In genomic region chr3:66998899-66999235, GRCh38 we compare ENCODE assay signal across 8 cellular contexts. TPM values are rescaled to one million over a fixed set of nuclear protein-coding genes. Genes with fewer than 3 reads are reported as not detected.
DNase-seq lines count a peak whose midpoint lies in the region; ATAC-seq and TF ChIP-seq lines count a peak whose summit lies in the region.

No MANE protein-coding gene starts in this region.

- H3K36me3 ChIP-seq in DND-41 (ENCODE audit: insufficient read depth, low read length) (peaks cover 11% of the 10 kb centered on the region), PC-3 (ENCODE audit: low read depth, low read length) (no peaks in the 10 kb centered on the region), trophoblast cell (ENCODE audit: control insufficient read depth in 1 of 2, insufficient read depth in 2 of 2, low read length in 2 of 2) (no peaks in the 10 kb centered on the region)

- no peak for ATAC-seq in DND-41 (ENCODE audit: insufficient read depth, low read depth)
- no peak for ATAC-seq in PC-3
- ATAC-seq in HG02973 (IDR thresholded peaks at IDR 0.05; ENCODE audit: unreplicated experiment) = no peak

- H3K27me3 ChIP-seq in DND-41 (ENCODE audit: insufficient read depth, low read length, poor library complexity) = no peaks in the 10 kb centered on the region
- no peaks in the 10 kb centered on the region for H3K27me3 ChIP-seq in PC-3 (ENCODE audit: low read length)
- no peaks in the 10 kb centered on the region for H3K27me3 ChIP-seq in trophoblast cell (ENCODE audit: insufficient read depth, low read length)

- no peak overlapping the region for H4K91ac ChIP-seq in trophoblast cell (ENCODE audit: low read depth, low read length)

- H3K9ac ChIP-seq in DND-41 (ENCODE audit: low read depth, low read length) (peak overlapping the region; percentile 45), PC-3 (ENCODE audit: low read length) (peak overlapping the region; percentile 43), trophoblast cell (ENCODE audit: low read length) (peak overlapping the region; percentile 1)

- DNase-seq in DND-41 = no peak
- DNase-seq in PC-3 = no peak
- no peak for DNase-seq in epithelial cell of esophagus (ENCODE audit: low read depth)
- DNase-seq in trophoblast cell = peak in 1 of 2 donors; percentile 43
- DNase-seq in CD1c-positive myeloid dendritic cell (ENCODE audit: extremely low spot score) = no peak
- DNase-seq in NCI-H187 treated with DMSO at 0.1 percent for 48 hours (lab: John Stamatoyannopoulos, UW) = no peak
- DNase-seq in central memory CD4-positive, alpha-beta T cell = no peak

- POLR2A ChIA-PET in PC-3 (lab: Charles Lee; ENCODE audit: unreplicated experiment) = no interaction called here

- H3F3A ChIP-seq in PC-3 (ENCODE audit: low read length, unreplicated experiment) = no peaks in the 10 kb centered on the region

- H3K18ac ChIP-seq in trophoblast cell (ENCODE audit: low read length) = no peak overlapping the region

- H4K8ac ChIP-seq in trophoblast cell (ENCODE audit: low read depth, low read length) = peak overlapping the region; percentile 61

- H2BK120ac ChIP-seq in trophoblast cell (ENCODE audit: insufficient read depth, low read length, poor library complexity) = no peak overlapping the region

- no peak overlapping the region for H2BK12ac ChIP-seq in trophoblast cell (ENCODE audit: low read length)

- no peaks in the 10 kb centered on the region for H4K20me1 ChIP-seq in DND-41 (ENCODE audit: insufficient read depth, low read length)
- no peaks in the 10 kb centered on the region for H4K20me1 ChIP-seq in PC-3 (ENCODE audit: low read length)

- H3K4me1 ChIP-seq in DND-41 (ENCODE audit: insufficient read depth, low read length) = peaks cover 25% of the 10 kb centered on the region
- peaks cover 3% of the 10 kb centered on the region; the same call in 1 of the 2 replicates for H3K4me1 ChIP-seq in PC-3 (ENCODE audit: insufficient read depth, low read length)
- H3K4me1 ChIP-seq in trophoblast cell (ENCODE audit: control insufficient read depth in 1 of 2, insufficient read depth in 2 of 2, low read length in 2 of 2) = peaks cover 2 to 5% of the 10 kb centered on the region in 2 experiments

- TF ChIP-seq CTCF in DND-41 (IDR thresholded peaks at IDR 0.05; ENCODE audit: borderline replicate concordance, extremely low read depth, low read length, poor library complexity, severe bottlenecking) (no peak), PC-3 (conservative IDR thresholded peaks at IDR 0.05; ENCODE audit: low read depth, low read length) (no peak), epithelial cell of esophagus (IDR thresholded peaks at IDR 0.05; ENCODE audit: insufficient read depth, low read depth, low read length, missing control alignments) (no peak)

- H2AFZ ChIP-seq in DND-41 (ENCODE audit: low read depth, low read length) (peak overlapping the region; percentile 66), PC-3 (ENCODE audit: low read length) (peak overlapping the region; percentile 83), trophoblast cell (ENCODE audit: insufficient read depth, low read length, poor library complexity) (peak overlapping the region; percentile 65)

- H3K4me3 ChIP-seq in DND-41 (ENCODE audit: low read depth in 1 of 2, low read length in 2 of 2) = peak overlapping the region; percentile 39 to 65; a peak in 3 of 4 replicates
- peak overlapping the region; percentile 81 for H3K4me3 ChIP-seq in PC-3 (ENCODE audit: low read length)
- H3K4me3 ChIP-seq in epithelial cell of esophagus (ENCODE audit: low read length) = peak overlapping the region; percentile 76
- peak overlapping the region; percentile 100 for H3K4me3 ChIP-seq in trophoblast cell (ENCODE audit: low read depth, low read length)

- no peak overlapping the region for H4K12ac ChIP-seq in trophoblast cell (ENCODE audit: low read depth, low read length)

- no CpG with 5 or more reads among the region's 10 CpGs for WGBS in trophoblast cell (ENCODE audit: extremely low coverage, insufficient coverage, insufficient read length)

- intact Hi-C loops in PC-3 (cut with micrococcal nuclease) = loop anchor here (1.0 kb wide), 1 partner anchor 8 kb away; no protein-coding TSS in a partner anchor

- CTCF ChIA-PET in PC-3 (lab: Charles Lee) = interaction anchor here (0.5 kb wide), 1 partner anchor 17 kb away, joined by 4 read pairs; no protein-coding TSS in a partner anchor

- H3K79me2 ChIP-seq in DND-41 (ENCODE audit: insufficient read depth, low read length) (peaks cover 21% of the 10 kb centered on the region), PC-3 (ENCODE audit: low read length) (no peaks in the 10 kb centered on the region), trophoblast cell (ENCODE audit: control insufficient read depth, insufficient read depth, low read length, poor library complexity) (no peaks in the 10 kb centered on the region)

- BruUV-seq in PC-3 (replicated peaks; lab: Mats Ljungman, UMichigan) = no TSS peak

- H3K9me2 ChIP-seq in PC-3 (replicated peaks; ENCODE audit: low read length) = no peaks in the 10 kb centered on the region

- H2BK5ac ChIP-seq in trophoblast cell (ENCODE audit: low read depth, low read length, poor library complexity) = no peak overlapping the region

- no peak overlapping the region for H3K4ac ChIP-seq in trophoblast cell (ENCODE audit: low read depth, low read length)

- no peak overlapping the region for H3K14ac ChIP-seq in trophoblast cell (ENCODE audit: low read length)

- H3K9me3 ChIP-seq in DND-41 (ENCODE audit: insufficient read depth, low read length, severe bottlenecking) = no peaks in the 10 kb centered on the region
- no peaks in the 10 kb centered on the region for H3K9me3 ChIP-seq in PC-3 (ENCODE audit: low read length)
- H3K9me3 ChIP-seq in trophoblast cell (ENCODE audit: insufficient read depth, low read depth, low read length) = no peaks in the 10 kb centered on the region

- H3K23ac ChIP-seq in trophoblast cell (ENCODE audit: low read length) = no peak overlapping the region

- H2AK5ac ChIP-seq in trophoblast cell (ENCODE audit: low read length) = no peak overlapping the region

- no peaks in the 10 kb centered on the region for H3K79me1 ChIP-seq in trophoblast cell (ENCODE audit: low read length)

- H3K27ac ChIP-seq in DND-41 (ENCODE audit: low read length) (peak overlapping the region; percentile 23), PC-3 (ENCODE audit: low read length) (no peak overlapping the region), trophoblast cell (ENCODE audit: low read depth, low read length) (no peak overlapping the region)

- H3K4me2 ChIP-seq in DND-41 (ENCODE audit: insufficient read depth, low read length) (peak overlapping the region; percentile 90), PC-3 (ENCODE audit: low read length) (peak overlapping the region; percentile 88), trophoblast cell (ENCODE audit: low read length) (peak overlapping the region; percentile 91)

RNA-seq across cellular contexts. Expression of gene KBTBD8, which starts 0.8 kb away (rescaled TPM):
- 0.29 and 0.91 TPM in 2 replicates for total RNA-seq in PC-3 (2014; rRNA removed)
- polyA plus RNA-seq in trophoblast cell (2013) = 0.62 and 0.69 TPM in 2 replicates
